Comparison of ENCODE assay signal across 8 cellular contexts in the genomic region with DNA sequence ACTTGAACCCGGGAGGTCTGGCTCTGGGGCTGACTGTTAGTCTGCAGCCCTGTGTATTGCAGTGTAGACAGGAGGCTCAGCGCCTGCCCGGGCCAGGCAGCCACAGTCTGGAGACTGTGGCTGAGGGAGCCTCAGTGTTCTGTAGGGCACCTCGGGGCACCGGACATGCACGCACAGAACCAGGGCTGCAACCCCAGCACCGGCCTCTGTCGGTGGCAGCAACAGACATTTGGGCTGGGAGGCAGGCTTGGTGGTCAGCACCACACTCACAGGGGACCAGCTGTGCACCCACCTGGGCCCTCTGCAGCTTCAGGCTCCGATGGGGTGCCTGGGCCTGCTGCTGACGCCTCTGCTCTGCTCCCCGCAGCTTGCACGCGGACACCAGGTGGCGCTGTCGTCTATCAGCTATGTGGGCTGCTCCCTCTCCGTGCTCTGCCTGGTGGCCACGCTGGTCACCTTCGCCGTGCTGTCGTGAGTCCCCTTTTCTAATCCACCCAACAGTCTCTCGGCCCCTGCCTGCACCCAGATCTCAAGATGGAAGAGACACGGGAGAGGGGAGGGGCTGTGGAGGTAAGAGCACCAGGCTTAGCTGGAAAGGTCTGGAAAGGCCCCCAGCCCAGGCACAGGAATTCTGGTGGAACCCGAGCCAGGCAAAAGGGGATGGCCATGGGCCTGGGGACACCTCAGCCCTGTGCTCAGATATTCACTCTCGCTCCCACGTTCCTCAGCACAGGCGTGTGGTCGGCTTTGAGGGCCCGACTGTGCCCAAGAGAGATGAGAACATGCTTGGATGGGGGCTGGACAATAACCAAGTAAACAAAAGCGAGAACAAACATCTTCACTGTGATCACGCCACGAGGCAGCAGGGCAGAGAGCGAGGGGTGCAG.
DNase-seq lines count a peak whose midpoint lies in the region; ATAC-seq and TF ChIP-seq lines count a peak whose summit lies in the region.

No MANE protein-coding gene starts in this region.

- peaks cover 16% of the 10 kb centered on the region for H3K4me1 Mint-ChIP-seq in activated naive CD8-positive, alpha-beta T cell (ENCODE audit: low read depth)

- TF ChIP-seq CTCF in DND-41 (IDR thresholded peaks at IDR 0.05; ENCODE audit: borderline replicate concordance, extremely low read depth, low read length, poor library complexity, severe bottlenecking) (peak; percentile 96), heart left ventricle (IDR thresholded peaks at IDR 0.05) (peak; percentile 86 to 96 (median 92))

- H4K20me1 ChIP-seq in DND-41 (ENCODE audit: insufficient read depth, low read length) = no peaks in the 10 kb centered on the region

- no peaks in the 10 kb centered on the region for H3K36me3 ChIP-seq in DND-41 (ENCODE audit: insufficient read depth, low read length)
- H3K36me3 ChIP-seq in heart left ventricle = peaks cover 0 to 34% (median 7%) of the 10 kb centered on the region in 9 donors

- 31 to 45% (median 43%) methylated on average over 20 to 32 of the region's 32 CpGs for WGBS in heart left ventricle, 4 donors

- H2AFZ ChIP-seq in DND-41 (ENCODE audit: low read depth, low read length) = no peak overlapping the region

- no peaks in the 10 kb centered on the region for H3K36me3 Mint-ChIP-seq in activated naive CD8-positive, alpha-beta T cell

- H3K4me2 ChIP-seq in DND-41 (ENCODE audit: insufficient read depth, low read length) = no peak overlapping the region

- DNase-seq in DND-41 = peak; percentile 74
- peak; percentile 85 for DNase-seq in LoVo (ENCODE audit: low spot score)
- DNase-seq in SKM-1 treated with dmso at 0.1 percent for 144 hours (lab: John Stamatoyannopoulos, UW; ENCODE audit: unreplicated experiment) = peak; percentile 31
- peak; percentile 82 to 92 (median 87) for DNase-seq in heart left ventricle
- DNase-seq in renal cortical epithelial cell (ENCODE audit: low read depth) = peak; percentile 18

- H3K9me3 ChIP-seq in DND-41 (ENCODE audit: insufficient read depth, low read length, severe bottlenecking) = no peaks in the 10 kb centered on the region
- H3K9me3 ChIP-seq in heart left ventricle = no peaks in the 10 kb centered on the region

- peaks cover 3% of the 10 kb centered on the region for H3K27me3 Mint-ChIP-seq in activated naive CD8-positive, alpha-beta T cell

- H3K27me3 ChIP-seq in DND-41 (ENCODE audit: insufficient read depth, low read length, poor library complexity) (no peaks in the 10 kb centered on the region), heart left ventricle (no peaks in the 10 kb centered on the region)

- intact Hi-C loops in heart left ventricle (cut with DNase I) = loop anchor here in 8 of 10 donors (2.0 to 10.0 kb wide), 10 partner anchors 187 to 900 kb away; partner anchors contain the start of genes SFSWAP (in 2 of the 8) and MMP17 (in 1 of the 8)

- H3K27ac ChIP-seq in DND-41 (ENCODE audit: low read length) = no peak overlapping the region
- peak overlapping the region in 4 of 12 donors; percentile 6 to 34 (median 10) for H3K27ac ChIP-seq in heart left ventricle

- no peak overlapping the region for H3K27ac Mint-ChIP-seq in activated naive CD8-positive, alpha-beta T cell

- no peaks in the 10 kb centered on the region for H3K9me3 Mint-ChIP-seq in activated naive CD8-positive, alpha-beta T cell (ENCODE audit: low read depth)

- peak; percentile 98 for ATAC-seq in DND-41 (ENCODE audit: insufficient read depth, low read depth)
- ATAC-seq in GM21737 (IDR thresholded peaks at IDR 0.05; ENCODE audit: unreplicated experiment) = peak; percentile 67
- peak; percentile 74 to 94 (median 85) for ATAC-seq in heart left ventricle
- ATAC-seq in GM18870 (IDR thresholded peaks at IDR 0.05; ENCODE audit: unreplicated experiment) = no peak

- no peaks in the 10 kb centered on the region for H3K79me2 ChIP-seq in DND-41 (ENCODE audit: insufficient read depth, low read length)

- H3K9ac ChIP-seq in DND-41 (ENCODE audit: low read depth, low read length) = no peak overlapping the region

- H3K4me3 Mint-ChIP-seq in activated naive CD8-positive, alpha-beta T cell = peak overlapping the region; percentile 35

- no peaks in the 10 kb centered on the region for H3K4me1 ChIP-seq in DND-41 (ENCODE audit: insufficient read depth, low read length)
- H3K4me1 ChIP-seq in heart left ventricle = peaks cover 0 to 16% (median 8%) of the 10 kb centered on the region in 12 donors

- no peak for TF ChIP-seq POLR2A in heart left ventricle (IDR thresholded peaks at IDR 0.05)

- H3K4me3 ChIP-seq in DND-41 (ENCODE audit: low read depth in 1 of 2, low read length in 2 of 2) (no peak overlapping the region), heart left ventricle (no peak overlapping the region)

Comparison
In these comparisons a context has a peak if more than half of its experiments do, and no peak if none do; other contexts are left out.
1. DNase-seq: peak in every context shown above with its lines; median percentile 87 in heart left ventricle; 85 in LoVo; 74 in DND-41; 31 in SKM-1 treated with dmso at 0.1 percent for 144 hours; 18 in renal cortical epithelial cell.